In the genomic region with DNA sequence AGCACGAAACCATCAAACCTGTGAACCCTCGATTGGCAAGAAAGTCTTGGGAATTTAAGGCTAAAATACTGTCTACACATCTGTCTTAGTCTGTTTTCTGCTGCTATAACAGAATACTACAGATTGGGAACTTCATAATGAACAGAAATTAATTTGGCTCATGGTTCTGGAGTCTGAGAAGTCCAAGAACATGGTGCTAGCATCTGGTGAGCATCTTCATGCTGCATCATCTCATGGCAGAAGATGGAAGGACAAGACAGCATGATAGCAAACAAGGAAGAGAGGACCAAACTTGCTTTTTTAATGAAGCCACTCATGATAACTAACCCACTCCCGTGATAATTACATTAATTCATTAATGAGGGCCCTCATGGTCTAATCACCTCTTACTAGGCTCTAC, we compare ENCODE assay signal across 7 cellular contexts.
"Had no signal": no experiment of that assay in that cellular context is flagged by ENCODE, and none has a peak within 500 bp of the region (broad histone marks: within the 10 kb centered on the region; RNA-seq: fewer than 3 reads in every experiment).

No MANE protein-coding gene starts in this region.

- DNase-seq: GDM1, GF-D8 had no signal

- ATAC-seq: GM12878 had no signal

- H3K4me3 ChIP-seq: GM12878 had no signal

- FAIRE-seq: GM12878, GM12891, GM12892, GM18507, GM19239 had no signal
